In the genomic region with DNA sequence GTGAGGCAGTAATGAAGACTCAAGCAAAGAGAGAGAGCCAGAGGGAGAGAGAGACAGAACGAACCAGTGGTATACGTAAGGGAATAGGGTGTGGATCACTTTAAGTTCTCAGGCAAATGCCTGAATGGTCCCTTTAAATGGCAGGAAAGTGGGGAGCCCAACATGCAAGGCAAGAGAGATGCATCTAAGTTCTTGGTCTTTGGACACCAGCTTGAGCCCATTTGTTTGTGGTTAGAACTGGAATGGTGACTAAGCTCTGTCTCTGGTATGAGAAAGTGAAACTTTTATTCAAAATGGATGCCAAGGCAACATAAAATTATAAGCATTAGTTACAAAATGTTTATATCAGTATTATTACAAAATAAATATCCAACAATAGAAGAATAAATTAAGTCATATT, we compare ENCODE assay signal across 27 cellular contexts.
"Had no signal": no experiment of that assay in that cellular context is flagged by ENCODE, and none has a peak within 500 bp of the region (broad histone marks: within the 10 kb centered on the region; RNA-seq: fewer than 3 reads in every experiment).

No MANE protein-coding gene starts in this region.

- H2AFZ ChIP-seq: hepatocyte, parathyroid adenoma had no signal

- H3K27me3 Mint-ChIP-seq: naive thymus-derived CD4-positive, alpha-beta T cell; stimulated activated memory B cell treated with anti-CD40 and anti-IgM and Interleukin-4, amounts not matched to agents 10 μg/mL and 1 μg/mL and 100 μg/mL, for 72 hours; stimulated activated naive CD8-positive, alpha-beta T cell treated with anti-CD3 and anti-CD28 coated beads, Interleukin-15, amount 100 ng/mL, for 72 hours had no signal

- H3K27me3 ChIP-seq: dorsolateral prefrontal cortex, esophagus muscularis mucosa, gastroesophageal sphincter, hepatocyte, right lobe of liver, spleen, testis, tibial nerve had no signal

- DNase-seq: cortex of kidney; dorsolateral prefrontal cortex; effector memory CD4-positive, alpha-beta T cell; foreskin fibroblast; head of caudate nucleus; kidney; left cardiac atrium; left ventricle myocardium superior; mesendoderm; naive thymus-derived CD4-positive, alpha-beta T cell; nephron progenitor cell; psoas muscle; retina; right lobe of liver; spleen; stimulated activated CD4-positive, alpha-beta T cell treated with anti-CD3 and anti-CD28 coated beads, Interleukin-15, amount 100 ng/mL, for 24 hours; stimulated activated CD4-positive, alpha-beta T cell treated with anti-CD3 and anti-CD28 coated beads, Interleukin-1b, Interleukin-23, amount 100 ng/mL, for 48 hours; stimulated activated CD4-positive, alpha-beta T cell treated with anti-CD3 and anti-CD28 coated beads, Interleukin-4, amount 100 ng/mL, for 24 hours; stimulated activated naive CD8-positive, alpha-beta T cell treated with anti-CD3 and anti-CD28 coated beads, Interleukin-15, amount 100 ng/mL, for 72 hours; testis had no signal

- H3K4me2 ChIP-seq: hepatocyte had no signal

- H3K4me3 Mint-ChIP-seq: naive thymus-derived CD4-positive, alpha-beta T cell; nephron progenitor cell; stimulated activated memory B cell treated with anti-CD40 and anti-IgM and Interleukin-4, amounts not matched to agents 10 μg/mL and 1 μg/mL and 100 μg/mL, for 72 hours; stimulated activated naive CD8-positive, alpha-beta T cell treated with anti-CD3 and anti-CD28 coated beads, Interleukin-15, amount 100 ng/mL, for 72 hours had no signal

- H3K79me2 ChIP-seq: hepatocyte, parathyroid adenoma had no signal

- H3K4me1 ChIP-seq: esophagus muscularis mucosa, gastroesophageal sphincter, parathyroid adenoma, psoas muscle, right lobe of liver, spleen, testis, tibial nerve had no signal

- H3K36me3 Mint-ChIP-seq: naive thymus-derived CD4-positive, alpha-beta T cell; stimulated activated memory B cell treated with anti-CD40 and anti-IgM and Interleukin-4, amounts not matched to agents 10 μg/mL and 1 μg/mL and 100 μg/mL, for 72 hours had no signal

- ATAC-seq: gastroesophageal sphincter; left cardiac atrium; left ventricle myocardium superior; naive thymus-derived CD4-positive, alpha-beta T cell; psoas muscle; right lobe of liver; stimulated activated memory B cell treated with anti-CD40 and anti-IgM and Interleukin-4, amounts not matched to agents 10 μg/mL and 1 μg/mL and 100 μg/mL, for 72 hours; stimulated activated naive CD8-positive, alpha-beta T cell treated with anti-CD3 and anti-CD28 coated beads, Interleukin-15, amount 100 ng/mL, for 72 hours had no signal

- H3K27ac ChIP-seq: dorsolateral prefrontal cortex, esophagus muscularis mucosa, gastroesophageal sphincter, hepatocyte, parathyroid adenoma, psoas muscle, right lobe of liver, spleen, testis, tibial nerve had no signal

- H3K27ac Mint-ChIP-seq: naive thymus-derived CD4-positive, alpha-beta T cell; nephron progenitor cell; stimulated activated memory B cell treated with anti-CD40 and anti-IgM and Interleukin-4, amounts not matched to agents 10 μg/mL and 1 μg/mL and 100 μg/mL, for 72 hours; stimulated activated naive CD8-positive, alpha-beta T cell treated with anti-CD3 and anti-CD28 coated beads, Interleukin-15, amount 100 ng/mL, for 72 hours had no signal

- H3K9me3 ChIP-seq: esophagus muscularis mucosa, gastroesophageal sphincter, psoas muscle, right lobe of liver, testis, tibial nerve had no signal

- H3K9me3 Mint-ChIP-seq: nephron progenitor cell; stimulated activated memory B cell treated with anti-CD40 and anti-IgM and Interleukin-4, amounts not matched to agents 10 μg/mL and 1 μg/mL and 100 μg/mL, for 72 hours had no signal

- H3K4me1 Mint-ChIP-seq: naive thymus-derived CD4-positive, alpha-beta T cell; stimulated activated memory B cell treated with anti-CD40 and anti-IgM and Interleukin-4, amounts not matched to agents 10 μg/mL and 1 μg/mL and 100 μg/mL, for 72 hours; stimulated activated naive CD8-positive, alpha-beta T cell treated with anti-CD3 and anti-CD28 coated beads, Interleukin-15, amount 100 ng/mL, for 72 hours had no signal

- H3K4me3 ChIP-seq: dorsolateral prefrontal cortex, esophagus muscularis mucosa, gastroesophageal sphincter, hepatocyte, lung, psoas muscle, right lobe of liver, spleen, testis, tibial nerve had no signal

- H3K36me3 ChIP-seq: esophagus muscularis mucosa, gastroesophageal sphincter, right lobe of liver, spleen, tibial nerve had no signal
